1 cellular context compared by ENCODE assay signal in the genomic region with DNA sequence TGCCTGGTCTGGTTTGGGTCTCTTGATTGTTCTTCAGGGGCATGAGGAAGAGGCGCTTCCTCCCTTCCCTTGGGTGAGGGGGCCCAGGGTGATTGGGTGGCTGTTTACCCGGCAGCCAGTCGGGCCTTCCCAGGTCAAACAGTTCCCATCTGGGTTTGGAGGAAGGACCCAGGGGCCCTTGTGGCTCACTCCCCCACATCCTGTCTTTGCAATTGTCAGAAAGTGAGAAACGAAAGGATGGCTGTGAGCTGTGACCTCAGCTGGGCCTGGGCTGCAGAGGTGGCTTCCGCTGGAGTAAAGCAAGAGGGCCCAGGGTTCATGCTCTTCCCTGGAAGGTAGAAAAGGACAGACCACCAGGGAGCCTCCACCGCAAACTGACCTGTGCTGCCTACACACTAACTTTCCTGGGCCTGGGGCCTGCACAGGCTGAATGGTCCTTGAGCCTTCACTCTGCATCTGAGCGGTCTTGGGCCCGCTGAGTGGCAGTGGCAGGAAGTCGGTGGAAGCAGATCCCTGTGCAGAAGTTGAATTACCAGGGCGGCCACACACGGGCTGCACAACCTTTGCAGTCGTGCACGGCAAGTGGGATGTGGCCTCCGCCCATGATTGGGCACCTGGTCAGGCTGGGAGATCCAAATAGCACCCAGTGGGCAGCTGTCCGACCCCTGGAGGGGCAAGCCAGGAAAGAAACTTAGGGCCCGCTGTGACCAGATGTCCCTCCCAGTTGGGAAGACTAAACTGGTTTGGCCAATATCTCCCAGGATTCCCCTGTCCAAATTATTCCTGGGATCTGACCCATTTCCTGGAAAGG.
A peak's percentile ranks its signal among the peaks of the same experiment; 100 is the strongest.
TF ChIP-seq lines count a peak whose summit lies in the region.

No MANE protein-coding gene starts in this region.

TF ChIP-seq in HEK293, 187 proteins besides CTCF, POLR2A, EP300 and RAD21 (continued from another document):
- no peak; the same call in 1 of the 2 replicates for TF ChIP-seq ZBTB8A (tag by site-specific recombination; IDR thresholded peaks at IDR 0.05)
- TF ChIP-seq, protein P1, sequence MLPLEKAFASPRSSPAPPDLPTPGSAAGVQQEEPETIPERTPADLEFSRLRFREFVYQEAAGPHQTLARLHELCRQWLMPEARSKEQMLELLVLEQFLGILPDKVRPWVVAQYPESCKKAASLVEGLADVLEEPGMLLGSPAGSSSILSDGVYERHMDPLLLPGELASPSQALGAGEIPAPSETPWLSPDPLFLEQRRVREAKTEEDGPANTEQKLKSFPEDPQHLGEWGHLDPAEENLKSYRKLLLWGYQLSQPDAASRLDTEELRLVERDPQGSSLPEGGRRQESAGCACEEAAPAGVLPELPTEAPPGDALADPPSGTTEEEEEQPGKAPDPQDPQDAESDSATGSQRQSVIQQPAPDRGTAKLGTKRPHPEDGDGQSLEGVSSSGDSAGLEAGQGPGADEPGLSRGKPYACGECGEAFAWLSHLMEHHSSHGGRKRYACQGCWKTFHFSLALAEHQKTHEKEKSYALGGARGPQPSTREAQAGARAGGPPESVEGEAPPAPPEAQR (tag by site-specific recombination; IDR thresholded peaks at IDR 0.05) = no peak
- no peak for TF ChIP-seq ZNF473 (tag by site-specific recombination; IDR thresholded peaks at IDR 0.05)
- TF ChIP-seq, protein P2, sequence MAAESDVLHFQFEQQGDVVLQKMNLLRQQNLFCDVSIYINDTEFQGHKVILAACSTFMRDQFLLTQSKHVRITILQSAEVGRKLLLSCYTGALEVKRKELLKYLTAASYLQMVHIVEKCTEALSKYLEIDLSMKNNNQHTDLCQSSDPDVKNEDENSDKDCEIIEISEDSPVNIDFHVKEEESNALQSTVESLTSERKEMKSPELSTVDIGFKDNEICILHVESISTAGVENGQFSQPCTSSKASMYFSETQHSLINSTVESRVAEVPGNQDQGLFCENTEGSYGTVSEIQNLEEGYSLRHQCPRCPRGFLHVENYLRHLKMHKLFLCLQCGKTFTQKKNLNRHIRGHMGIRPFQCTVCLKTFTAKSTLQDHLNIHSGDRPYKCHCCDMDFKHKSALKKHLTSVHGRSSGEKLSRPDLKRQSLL (tag by site-specific recombination; IDR thresholded peaks at IDR 0.05) = 0 out of 2 replicates have a peak, but pooled peaks have one; percentile 3
- TF ChIP-seq ZNF248 (tag by site-specific recombination; IDR thresholded peaks at IDR 0.05) = no peak
- TF ChIP-seq ZNF114 (tag by site-specific recombination; IDR thresholded peaks at IDR 0.05) = no peak
- TF ChIP-seq ZNF341 (tag by site-specific recombination; IDR thresholded peaks at IDR 0.05; ENCODE audit: low read depth) = no peak
- TF ChIP-seq, protein P3, sequence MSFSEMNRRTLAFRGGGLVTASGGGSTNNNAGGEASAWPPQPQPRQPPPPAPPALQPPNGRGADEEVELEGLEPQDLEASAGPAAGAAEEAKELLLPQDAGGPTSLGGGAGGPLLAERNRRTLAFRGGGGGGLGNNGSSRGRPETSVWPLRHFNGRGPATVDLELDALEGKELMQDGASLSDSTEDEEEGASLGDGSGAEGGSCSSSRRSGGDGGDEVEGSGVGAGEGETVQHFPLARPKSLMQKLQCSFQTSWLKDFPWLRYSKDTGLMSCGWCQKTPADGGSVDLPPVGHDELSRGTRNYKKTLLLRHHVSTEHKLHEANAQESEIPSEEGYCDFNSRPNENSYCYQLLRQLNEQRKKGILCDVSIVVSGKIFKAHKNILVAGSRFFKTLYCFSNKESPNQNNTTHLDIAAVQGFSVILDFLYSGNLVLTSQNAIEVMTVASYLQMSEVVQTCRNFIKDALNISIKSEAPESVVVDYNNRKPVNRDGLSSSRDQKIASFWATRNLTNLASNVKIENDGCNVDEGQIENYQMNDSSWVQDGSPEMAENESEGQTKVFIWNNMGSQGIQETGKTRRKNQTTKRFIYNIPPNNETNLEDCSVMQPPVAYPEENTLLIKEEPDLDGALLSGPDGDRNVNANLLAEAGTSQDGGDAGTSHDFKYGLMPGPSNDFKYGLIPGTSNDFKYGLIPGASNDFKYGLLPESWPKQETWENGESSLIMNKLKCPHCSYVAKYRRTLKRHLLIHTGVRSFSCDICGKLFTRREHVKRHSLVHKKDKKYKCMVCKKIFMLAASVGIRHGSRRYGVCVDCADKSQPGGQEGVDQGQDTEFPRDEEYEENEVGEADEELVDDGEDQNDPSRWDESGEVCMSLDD (tag by site-specific recombination; IDR thresholded peaks at IDR 0.05) = no peak
- peak; percentile 45 for TF ChIP-seq ZIC2 (tag by site-specific recombination; IDR thresholded peaks at IDR 0.05)
- no peak for TF ChIP-seq ZNF585B (tag by site-specific recombination; IDR thresholded peaks at IDR 0.05)
- TF ChIP-seq, protein P4, sequence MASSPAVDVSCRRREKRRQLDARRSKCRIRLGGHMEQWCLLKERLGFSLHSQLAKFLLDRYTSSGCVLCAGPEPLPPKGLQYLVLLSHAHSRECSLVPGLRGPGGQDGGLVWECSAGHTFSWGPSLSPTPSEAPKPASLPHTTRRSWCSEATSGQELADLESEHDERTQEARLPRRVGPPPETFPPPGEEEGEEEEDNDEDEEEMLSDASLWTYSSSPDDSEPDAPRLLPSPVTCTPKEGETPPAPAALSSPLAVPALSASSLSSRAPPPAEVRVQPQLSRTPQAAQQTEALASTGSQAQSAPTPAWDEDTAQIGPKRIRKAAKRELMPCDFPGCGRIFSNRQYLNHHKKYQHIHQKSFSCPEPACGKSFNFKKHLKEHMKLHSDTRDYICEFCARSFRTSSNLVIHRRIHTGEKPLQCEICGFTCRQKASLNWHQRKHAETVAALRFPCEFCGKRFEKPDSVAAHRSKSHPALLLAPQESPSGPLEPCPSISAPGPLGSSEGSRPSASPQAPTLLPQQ (tag by site-specific recombination; IDR thresholded peaks at IDR 0.05) = peak; percentile 4; the same call in 1 of the 2 replicates
- TF ChIP-seq IKZF3 (tag by site-specific recombination; IDR thresholded peaks at IDR 0.05) = peak; percentile 85; the same call in 1 of the 2 replicates
- TF ChIP-seq ZBTB17 (tag by site-specific recombination; IDR thresholded peaks at IDR 0.05) = peak; percentile 47
- TF ChIP-seq ZNF335 (tag by site-specific recombination; conservative IDR thresholded peaks at IDR 0.05) = peak; percentile 31
- TF ChIP-seq, protein P5, sequence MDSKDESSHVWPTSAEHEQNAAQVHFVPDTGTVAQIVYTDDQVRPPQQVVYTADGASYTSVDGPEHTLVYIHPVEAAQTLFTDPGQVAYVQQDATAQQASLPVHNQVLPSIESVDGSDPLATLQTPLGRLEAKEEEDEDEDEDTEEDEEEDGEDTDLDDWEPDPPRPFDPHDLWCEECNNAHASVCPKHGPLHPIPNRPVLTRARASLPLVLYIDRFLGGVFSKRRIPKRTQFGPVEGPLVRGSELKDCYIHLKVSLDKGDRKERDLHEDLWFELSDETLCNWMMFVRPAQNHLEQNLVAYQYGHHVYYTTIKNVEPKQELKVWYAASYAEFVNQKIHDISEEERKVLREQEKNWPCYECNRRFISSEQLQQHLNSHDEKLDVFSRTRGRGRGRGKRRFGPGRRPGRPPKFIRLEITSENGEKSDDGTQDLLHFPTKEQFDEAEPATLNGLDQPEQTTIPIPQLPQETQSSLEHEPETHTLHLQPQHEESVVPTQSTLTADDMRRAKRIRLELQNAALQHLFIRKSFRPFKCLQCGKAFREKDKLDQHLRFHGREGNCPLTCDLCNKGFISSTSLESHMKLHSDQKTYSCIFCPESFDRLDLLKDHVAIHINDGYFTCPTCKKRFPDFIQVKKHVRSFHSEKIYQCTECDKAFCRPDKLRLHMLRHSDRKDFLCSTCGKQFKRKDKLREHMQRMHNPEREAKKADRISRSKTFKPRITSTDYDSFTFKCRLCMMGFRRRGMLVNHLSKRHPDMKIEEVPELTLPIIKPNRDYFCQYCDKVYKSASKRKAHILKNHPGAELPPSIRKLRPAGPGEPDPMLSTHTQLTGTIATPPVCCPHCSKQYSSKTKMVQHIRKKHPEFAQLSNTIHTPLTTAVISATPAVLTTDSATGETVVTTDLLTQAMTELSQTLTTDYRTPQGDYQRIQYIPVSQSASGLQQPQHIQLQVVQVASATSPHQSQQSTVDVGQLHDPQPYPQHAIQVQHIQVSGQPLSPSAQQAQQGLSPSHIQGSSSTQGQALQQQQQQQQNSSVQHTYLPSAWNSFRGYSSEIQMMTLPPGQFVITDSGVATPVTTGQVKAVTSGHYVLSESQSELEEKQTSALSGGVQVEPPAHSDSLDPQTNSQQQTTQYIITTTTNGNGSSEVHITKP (tag by site-specific recombination; IDR thresholded peaks at IDR 0.05) = no peak
- TF ChIP-seq ZNF2 (tag by site-specific recombination; IDR thresholded peaks at IDR 0.05) = 0 out of 2 replicates have a peak, but pooled peaks have one; percentile 29
- peak; percentile 13; the same call in 1 of the 2 replicates for TF ChIP-seq ZNF37A (tag by site-specific recombination; IDR thresholded peaks at IDR 0.05)
- TF ChIP-seq, protein P6, sequence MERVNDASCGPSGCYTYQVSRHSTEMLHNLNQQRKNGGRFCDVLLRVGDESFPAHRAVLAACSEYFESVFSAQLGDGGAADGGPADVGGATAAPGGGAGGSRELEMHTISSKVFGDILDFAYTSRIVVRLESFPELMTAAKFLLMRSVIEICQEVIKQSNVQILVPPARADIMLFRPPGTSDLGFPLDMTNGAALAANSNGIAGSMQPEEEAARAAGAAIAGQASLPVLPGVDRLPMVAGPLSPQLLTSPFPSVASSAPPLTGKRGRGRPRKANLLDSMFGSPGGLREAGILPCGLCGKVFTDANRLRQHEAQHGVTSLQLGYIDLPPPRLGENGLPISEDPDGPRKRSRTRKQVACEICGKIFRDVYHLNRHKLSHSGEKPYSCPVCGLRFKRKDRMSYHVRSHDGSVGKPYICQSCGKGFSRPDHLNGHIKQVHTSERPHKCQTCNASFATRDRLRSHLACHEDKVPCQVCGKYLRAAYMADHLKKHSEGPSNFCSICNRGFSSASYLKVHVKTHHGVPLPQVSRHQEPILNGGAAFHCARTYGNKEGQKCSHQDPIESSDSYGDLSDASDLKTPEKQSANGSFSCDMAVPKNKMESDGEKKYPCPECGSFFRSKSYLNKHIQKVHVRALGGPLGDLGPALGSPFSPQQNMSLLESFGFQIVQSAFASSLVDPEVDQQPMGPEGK (tag by site-specific recombination; IDR thresholded peaks at IDR 0.05) = 0 out of 2 replicates have a peak, but pooled peaks have one; percentile 31
- TF ChIP-seq ZNF211 (tag by site-specific recombination; IDR thresholded peaks at IDR 0.05; ENCODE audit: low read depth) = no peak
- TF ChIP-seq SETDB1 (IDR thresholded peaks at IDR 0.05; ENCODE audit: insufficient read length, low read length) = no peak
- TF ChIP-seq KLF7 (tag by site-specific recombination; IDR thresholded peaks at IDR 0.05; ENCODE audit: borderline replicate concordance) = no peak
- TF ChIP-seq BCL11B (tag by site-specific recombination; IDR thresholded peaks at IDR 0.05; ENCODE audit: low read depth) = no peak
- TF ChIP-seq, protein P7, sequence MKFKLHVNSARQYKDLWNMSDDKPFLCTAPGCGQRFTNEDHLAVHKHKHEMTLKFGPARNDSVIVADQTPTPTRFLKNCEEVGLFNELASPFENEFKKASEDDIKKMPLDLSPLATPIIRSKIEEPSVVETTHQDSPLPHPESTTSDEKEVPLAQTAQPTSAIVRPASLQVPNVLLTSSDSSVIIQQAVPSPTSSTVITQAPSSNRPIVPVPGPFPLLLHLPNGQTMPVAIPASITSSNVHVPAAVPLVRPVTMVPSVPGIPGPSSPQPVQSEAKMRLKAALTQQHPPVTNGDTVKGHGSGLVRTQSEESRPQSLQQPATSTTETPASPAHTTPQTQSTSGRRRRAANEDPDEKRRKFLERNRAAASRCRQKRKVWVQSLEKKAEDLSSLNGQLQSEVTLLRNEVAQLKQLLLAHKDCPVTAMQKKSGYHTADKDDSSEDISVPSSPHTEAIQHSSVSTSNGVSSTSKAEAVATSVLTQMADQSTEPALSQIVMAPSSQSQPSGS (tag by site-specific recombination; IDR thresholded peaks at IDR 0.05; ENCODE audit: low read depth) = no peak
